ENCODE assay signal across 29 cellular contexts in the genomic region with DNA sequence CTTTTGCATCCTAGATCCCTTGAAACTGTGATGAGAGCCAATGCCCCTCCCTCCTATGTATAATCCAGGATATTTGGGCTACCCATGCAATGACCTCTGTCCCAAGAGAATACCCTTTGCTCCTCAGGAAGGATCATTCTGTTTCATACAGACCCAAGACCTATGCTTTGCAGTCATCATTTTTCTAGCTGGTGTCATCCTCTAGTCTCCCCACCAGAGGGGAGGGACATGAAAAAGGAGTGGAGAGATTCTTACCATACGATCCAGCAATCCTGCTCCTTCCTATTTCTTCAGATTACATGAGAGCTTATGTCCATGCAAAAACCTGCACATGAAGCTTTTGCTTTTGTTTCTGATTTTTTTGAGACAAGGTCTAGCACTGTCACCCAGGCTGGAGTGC. TPM values are rescaled to one million over a fixed set of nuclear protein-coding genes. Genes with fewer than 3 reads are reported as not detected.
"Had no signal": no experiment of that assay in that cellular context is flagged by ENCODE, and none has a peak within 500 bp of the region (broad histone marks: within the 10 kb centered on the region; RNA-seq: fewer than 3 reads in every experiment).

No MANE protein-coding gene starts in this region.

- H3K9me3 ChIP-seq: esophagus muscularis mucosa, gastroesophageal sphincter, heart left ventricle, left lung, suprapubic skin, transverse colon, vagina had no signal

- H3K36me3 Mint-ChIP-seq: naive thymus-derived CD4-positive, alpha-beta T cell; neural progenitor cell had no signal

- H3K27ac Mint-ChIP-seq: dendritic cell treated with granulocyte-macrophage colony-stimulating factor and Interleukin-4, amounts not matched to agents 40 ng/mL and 50 ng/mL, for 4 days; nephron; neural progenitor cell; progenitor cell of endocrine pancreas had no signal

- FAIRE-seq: endothelial cell of umbilical vein, kidney had no signal

- DNase-seq: effector CD8-positive, alpha-beta T cell; foreskin keratinocyte; heart left ventricle; kidney; left lung; mesendoderm; midbrain; naive thymus-derived CD4-positive, alpha-beta T cell; stimulated activated CD4-positive, alpha-beta T cell treated with anti-CD3 and anti-CD28 coated beads, Interleukin-12 subunit alpha, Interleukin-12 subunit beta, amount 100 ng/mL, for 4 hours; stimulated activated CD4-positive, alpha-beta T cell treated with anti-CD3 and anti-CD28 coated beads, Interleukin-1b, Interleukin-23, amount 100 ng/mL, for 48 hours; stimulated activated CD4-positive, alpha-beta T cell treated with anti-CD3 and anti-CD28 coated beads, Interleukin-4, amount 100 ng/mL, for 1 hour; stimulated activated CD8-positive, alpha-beta memory T cell treated with anti-CD3 and anti-CD28 coated beads, Interleukin-4, amount 100 ng/mL, for 48 hours; stimulated activated naive CD4-positive, alpha-beta T cell; stimulated activated naive CD8-positive, alpha-beta T cell treated with anti-CD3 and anti-CD28 coated beads, Interleukin-15, amount 100 ng/mL, for 72 hours; transverse colon had no signal

- H3K9ac ChIP-seq: neural progenitor cell, parathyroid adenoma had no signal

- H3K27ac ChIP-seq: esophagus muscularis mucosa, foreskin keratinocyte, gastroesophageal sphincter, heart left ventricle, hepatocyte, left lung, neural progenitor cell, parathyroid adenoma, suprapubic skin, transverse colon, vagina had no signal

- H3K4me1 Mint-ChIP-seq: neural progenitor cell; stimulated activated naive CD8-positive, alpha-beta T cell treated with anti-CD3 and anti-CD28 coated beads, Interleukin-15, amount 100 ng/mL, for 72 hours had no signal

- H3K4me3 Mint-ChIP-seq: dendritic cell treated with granulocyte-macrophage colony-stimulating factor and Interleukin-4, amounts not matched to agents 40 ng/mL and 50 ng/mL, for 4 days; naive thymus-derived CD4-positive, alpha-beta T cell; nephron; neural progenitor cell; stimulated activated naive CD8-positive, alpha-beta T cell treated with anti-CD3 and anti-CD28 coated beads, Interleukin-15, amount 100 ng/mL, for 72 hours had no signal

- H3K9me3 Mint-ChIP-seq: dendritic cell treated with granulocyte-macrophage colony-stimulating factor and Interleukin-4, amounts not matched to agents 40 ng/mL and 50 ng/mL, for 4 days; nephron; neural progenitor cell; stimulated activated naive CD8-positive, alpha-beta T cell treated with anti-CD3 and anti-CD28 coated beads, Interleukin-15, amount 100 ng/mL, for 72 hours had no signal

- H3K4me1 ChIP-seq: esophagus muscularis mucosa, foreskin keratinocyte, gastroesophageal sphincter, heart left ventricle, left lung, neural progenitor cell, parathyroid adenoma, suprapubic skin, transverse colon, vagina had no signal

- H3K27me3 ChIP-seq: heart left ventricle, hepatocyte, neural progenitor cell, suprapubic skin, transverse colon, vagina had no signal

- H3K4me2 ChIP-seq: hepatocyte, neural progenitor cell, smooth muscle cell had no signal

- H3K36me3 ChIP-seq: left lung, neural progenitor cell, suprapubic skin, transverse colon, vagina had no signal

- H3K4me3 ChIP-seq: esophagus muscularis mucosa, gastroesophageal sphincter, heart left ventricle, hepatocyte, left lung, neural progenitor cell, smooth muscle cell, suprapubic skin, transverse colon, vagina had no signal

- ATAC-seq: foreskin keratinocyte; gastroesophageal sphincter; heart left ventricle; left lung; naive thymus-derived CD4-positive, alpha-beta T cell; sciatic nerve; stimulated activated naive CD8-positive, alpha-beta T cell treated with anti-CD3 and anti-CD28 coated beads, Interleukin-15, amount 100 ng/mL, for 72 hours had no signal

RNA-seq across cellular contexts. Expression of a gene that starts 50.0 kb away (rescaled TPM):
- total RNA-seq: endothelial cell of umbilical vein, fibroblast of lung, foreskin keratinocyte had no signal
- polyA plus RNA-seq: foreskin keratinocyte had no signal
